ENCODE assay signal across 19 cellular contexts in the genomic region with DNA sequence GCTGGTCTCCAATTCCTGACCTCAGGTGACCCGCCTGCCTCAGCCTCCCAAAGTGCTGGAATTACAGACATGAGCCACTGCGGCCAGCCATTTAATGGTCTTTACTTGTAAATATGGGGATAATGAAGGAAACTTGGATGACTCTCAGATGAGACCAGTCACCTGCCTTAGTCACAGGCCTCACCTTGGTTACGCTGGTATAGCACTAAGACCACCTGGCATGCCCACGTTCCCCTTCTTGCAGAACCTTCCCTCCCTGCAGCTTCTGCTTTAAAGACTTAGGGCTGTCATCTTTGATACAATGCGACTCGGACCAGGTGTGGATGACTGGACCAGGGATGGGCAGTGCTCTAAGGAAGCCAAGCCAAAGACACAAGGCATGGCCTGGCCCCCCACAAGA.
DNase-seq lines count a peak whose midpoint lies in the region; ATAC-seq and TF ChIP-seq lines count a peak whose summit lies in the region.
"Had no signal": no experiment of that assay in that cellular context is flagged by ENCODE, and none has a peak within 500 bp of the region (broad histone marks: within the 10 kb centered on the region; RNA-seq: fewer than 3 reads in every experiment).

No MANE protein-coding gene starts in this region.

- H3K9me3 ChIP-seq in adrenal gland (replicated peaks in 1 of 3): no peaks in the 10 kb centered on the region
- H3K9me3 ChIP-seq: A549 had no signal

- no peak overlapping the region for H3K4me3 ChIP-seq in adrenal gland
- H3K4me3 ChIP-seq: A549, GM23338 had no signal

- no peak for TF ChIP-seq POLR2A in adrenal gland (IDR thresholded peaks at IDR 0.05)

- H3K27me3 ChIP-seq in adrenal gland: no peaks in the 10 kb centered on the region

- intact Hi-C loops in adrenal gland (cut with DNase I): no loop called here

- H3K27me3 Mint-ChIP-seq in stimulated activated naive CD8-positive, alpha-beta T cell treated with anti-CD3 and anti-CD28 coated beads, Interleukin-15, Interleukin-2, amounts not matched to agents 100 ng/mL and 50 ng/mL, for 24 hours: no peaks in the 10 kb centered on the region
- no peaks in the 10 kb centered on the region for H3K27me3 Mint-ChIP-seq in activated naive CD8-positive, alpha-beta T cell treated with anti-CD3 and anti-CD28 coated beads, Interleukin-2, amount 50 U/mL, for 24 hours
- H3K27me3 Mint-ChIP-seq in neural crest cell (ENCODE audit: low read depth): no peaks in the 10 kb centered on the region
- H3K27me3 Mint-ChIP-seq: CD4-positive, alpha-beta T cell; IgD-negative memory B cell had no signal

- no peaks in the 10 kb centered on the region for H3K36me3 ChIP-seq in adrenal gland (replicated peaks in 1 of 2)

- H3K27ac Mint-ChIP-seq in stimulated activated naive CD8-positive, alpha-beta T cell treated with anti-CD3 and anti-CD28 coated beads, Interleukin-15, Interleukin-2, amounts not matched to agents 100 ng/mL and 50 ng/mL, for 24 hours: peak overlapping the region; percentile 74
- peak overlapping the region; percentile 28 for H3K27ac Mint-ChIP-seq in activated naive CD8-positive, alpha-beta T cell treated with anti-CD3 and anti-CD28 coated beads, Interleukin-2, amount 50 U/mL, for 24 hours
- H3K27ac Mint-ChIP-seq in neural crest cell (ENCODE audit: unreplicated experiment): peak overlapping the region; percentile 36
- H3K27ac Mint-ChIP-seq: CD4-positive, alpha-beta T cell; GM23338; HFFc6; IgD-negative memory B cell had no signal

- no peaks in the 10 kb centered on the region for H3K9me3 Mint-ChIP-seq in stimulated activated naive CD8-positive, alpha-beta T cell treated with anti-CD3 and anti-CD28 coated beads, Interleukin-15, Interleukin-2, amounts not matched to agents 100 ng/mL and 50 ng/mL, for 24 hours
- H3K9me3 Mint-ChIP-seq in activated naive CD8-positive, alpha-beta T cell treated with anti-CD3 and anti-CD28 coated beads, Interleukin-2, amount 50 U/mL, for 24 hours: no peaks in the 10 kb centered on the region
- peaks cover 3% of the 10 kb centered on the region for H3K9me3 Mint-ChIP-seq in neural crest cell
- H3K9me3 Mint-ChIP-seq: CD4-positive, alpha-beta T cell; GM23338; HFFc6 had no signal

- peaks cover 3% of the 10 kb centered on the region for H3K36me3 Mint-ChIP-seq in stimulated activated naive CD8-positive, alpha-beta T cell treated with anti-CD3 and anti-CD28 coated beads, Interleukin-15, Interleukin-2, amounts not matched to agents 100 ng/mL and 50 ng/mL, for 24 hours (ENCODE audit: low read depth)
- H3K36me3 Mint-ChIP-seq in activated naive CD8-positive, alpha-beta T cell treated with anti-CD3 and anti-CD28 coated beads, Interleukin-2, amount 50 U/mL, for 24 hours (ENCODE audit: low read depth): peaks cover 3% of the 10 kb centered on the region
- no peaks in the 10 kb centered on the region for H3K36me3 Mint-ChIP-seq in neural crest cell (ENCODE audit: low read depth)
- H3K36me3 Mint-ChIP-seq: IgD-negative memory B cell had no signal

- H3K4me1 ChIP-seq in adrenal gland (replicated peaks in 1 of 2): no peaks in the 10 kb centered on the region
- H3K4me1 ChIP-seq: A549 had no signal

- H3K27ac ChIP-seq in adrenal gland (no peak overlapping the region), caudate nucleus (ENCODE audit: low read depth, low read length) (no peak overlapping the region)
- H3K27ac ChIP-seq: 22Rv1, C4-2B had no signal

- TF ChIP-seq CTCF in neural crest cell (conservative IDR thresholded peaks at IDR 0.05) (no peak), adrenal gland (IDR thresholded peaks at IDR 0.05) (no peak), omental fat pad (IDR thresholded peaks at IDR 0.05) (no peak)

- peaks cover 39% of the 10 kb centered on the region for H3K4me1 Mint-ChIP-seq in stimulated activated naive CD8-positive, alpha-beta T cell treated with anti-CD3 and anti-CD28 coated beads, Interleukin-15, Interleukin-2, amounts not matched to agents 100 ng/mL and 50 ng/mL, for 24 hours (ENCODE audit: low read depth)
- peaks cover 31% of the 10 kb centered on the region for H3K4me1 Mint-ChIP-seq in activated naive CD8-positive, alpha-beta T cell treated with anti-CD3 and anti-CD28 coated beads, Interleukin-2, amount 50 U/mL, for 24 hours
- H3K4me1 Mint-ChIP-seq in neural crest cell: peaks cover 5% of the 10 kb centered on the region
- H3K4me1 Mint-ChIP-seq: GM23338, IgD-negative memory B cell had no signal

- ATAC-seq in stimulated activated naive CD8-positive, alpha-beta T cell treated with anti-CD3 and anti-CD28 coated beads, Interleukin-15, Interleukin-2, amounts not matched to agents 100 U/mL and 50 U/mL, for 24 hours: no peak
- ATAC-seq in activated naive CD8-positive, alpha-beta T cell treated with anti-CD3 and anti-CD28 coated beads, Interleukin-2, amount 50 U/mL, for 24 hours: no peak
- no peak for ATAC-seq in omental fat pad (ENCODE audit: low FRiP score)
- ATAC-seq: A549, GM23338, HCT116, HepG2 had no signal

- no peak overlapping the region for H3K4me3 Mint-ChIP-seq in stimulated activated naive CD8-positive, alpha-beta T cell treated with anti-CD3 and anti-CD28 coated beads, Interleukin-15, Interleukin-2, amounts not matched to agents 100 ng/mL and 50 ng/mL, for 24 hours
- no peak overlapping the region for H3K4me3 Mint-ChIP-seq in activated naive CD8-positive, alpha-beta T cell treated with anti-CD3 and anti-CD28 coated beads, Interleukin-2, amount 50 U/mL, for 24 hours
- H3K4me3 Mint-ChIP-seq in neural crest cell: no peak overlapping the region
- H3K4me3 Mint-ChIP-seq: CD4-positive, alpha-beta T cell; GM23338; HFFc6 had no signal

- 94 to 97% (median 95%) methylated on average over 6 of the region's 6 CpGs for WGBS in adrenal gland, 4 donors

- DNase-seq in stimulated activated naive CD8-positive, alpha-beta T cell treated with anti-CD3 and anti-CD28 coated beads, Interleukin-15, Interleukin-2, amounts not matched to agents 100 U/mL and 50 U/mL, for 24 hours: no peak
- DNase-seq in activated naive CD8-positive, alpha-beta T cell treated with anti-CD3 and anti-CD28 coated beads, Interleukin-2, amount 50 U/mL, for 24 hours: no peak
- no peak for DNase-seq in neural crest cell (ENCODE audit: low read depth, low spot score)
- DNase-seq in adrenal gland: no peak
- DNase-seq in omental fat pad (ENCODE audit: low spot score): no peak
- no peak for DNase-seq in caudate nucleus (lab: John Stamatoyannopoulos, UW)
- DNase-seq: AML-193; CD4-positive, alpha-beta T cell; DMS79 treated with DMSO at 0.1 percent for 48 hours; GF-D8; HFFc6 had no signal
